Comparison of ENCODE assay signal across 1 cellular context in the genomic region with DNA sequence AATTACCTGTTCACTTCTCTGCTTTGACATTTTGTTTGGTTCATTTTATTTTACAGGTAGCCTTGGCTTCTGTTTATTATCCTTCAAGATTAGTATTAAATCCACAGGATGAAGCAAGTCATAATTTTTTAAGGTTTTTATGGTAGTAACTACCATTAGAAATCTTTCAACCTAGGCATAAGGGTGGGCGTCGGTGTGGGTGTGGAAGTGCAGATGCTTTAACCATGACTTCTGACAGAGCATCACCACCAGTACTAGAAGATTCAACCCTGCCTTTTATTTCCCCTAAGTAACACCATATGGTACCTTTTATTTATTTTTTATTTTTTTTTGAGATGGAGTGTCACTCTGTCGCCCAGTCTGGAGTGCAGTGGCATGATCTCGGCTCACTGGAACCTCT.
TF ChIP-seq lines count a peak whose summit lies in the region.

No MANE protein-coding gene starts in this region.

TF ChIP-seq in HEK293, 187 proteins besides CTCF, POLR2A, EP300 and RAD21:
- TF ChIP-seq EGR2 (tag by site-specific recombination; IDR thresholded peaks at IDR 0.05; ENCODE audit: low read depth), result peak; percentile 24; the same call in 1 of the 2 replicates
- TF ChIP-seq, protein P1, sequence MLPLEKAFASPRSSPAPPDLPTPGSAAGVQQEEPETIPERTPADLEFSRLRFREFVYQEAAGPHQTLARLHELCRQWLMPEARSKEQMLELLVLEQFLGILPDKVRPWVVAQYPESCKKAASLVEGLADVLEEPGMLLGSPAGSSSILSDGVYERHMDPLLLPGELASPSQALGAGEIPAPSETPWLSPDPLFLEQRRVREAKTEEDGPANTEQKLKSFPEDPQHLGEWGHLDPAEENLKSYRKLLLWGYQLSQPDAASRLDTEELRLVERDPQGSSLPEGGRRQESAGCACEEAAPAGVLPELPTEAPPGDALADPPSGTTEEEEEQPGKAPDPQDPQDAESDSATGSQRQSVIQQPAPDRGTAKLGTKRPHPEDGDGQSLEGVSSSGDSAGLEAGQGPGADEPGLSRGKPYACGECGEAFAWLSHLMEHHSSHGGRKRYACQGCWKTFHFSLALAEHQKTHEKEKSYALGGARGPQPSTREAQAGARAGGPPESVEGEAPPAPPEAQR (tag by site-specific recombination; IDR thresholded peaks at IDR 0.05), result no peak
- TF ChIP-seq ZFHX2 (tag by site-specific recombination; conservative IDR thresholded peaks at IDR 0.05), result 0 out of 2 replicates have a peak, but pooled peaks have one; percentile 25
